Comparison of ENCODE assay signal across 1 cellular context in the genomic region with DNA sequence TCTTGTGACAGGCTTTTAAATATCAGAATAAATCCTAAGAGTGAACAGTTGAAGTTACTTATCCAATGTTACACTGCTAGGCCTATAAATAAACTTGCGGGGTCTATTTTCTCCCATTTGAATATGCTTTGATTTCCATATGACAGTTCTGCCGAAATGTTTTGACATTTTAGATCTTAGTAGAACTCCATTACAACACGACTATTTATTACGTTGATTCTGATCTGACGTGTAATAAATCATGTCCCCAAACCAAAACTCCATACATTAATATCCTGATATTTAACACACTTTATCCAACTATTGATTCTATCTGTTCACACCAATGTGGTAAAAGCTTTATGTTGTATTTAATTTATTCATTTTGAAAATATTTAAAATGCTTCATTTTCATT.
TF ChIP-seq lines count a peak whose summit lies in the region.

No MANE protein-coding gene starts in this region.

TF ChIP-seq in IMR-90, 13 proteins besides CTCF, POLR2A, EP300 and RAD21 (continued from another document):
- TF ChIP-seq BHLHE40 (IDR thresholded peaks at IDR 0.05; ENCODE audit: low read depth, low read length), result no peak
- TF ChIP-seq MXI1 (IDR thresholded peaks at IDR 0.05; ENCODE audit: borderline replicate concordance, low read depth, low read length), result no peak
